12 cellular contexts compared by ENCODE assay signal in genomic region chr4:165461176-165461835, GRCh38.
DNase-seq lines count a peak whose midpoint lies in the region.
"Had no signal": no experiment of that assay in that cellular context is flagged by ENCODE, and none has a peak within 500 bp of the region (broad histone marks: within the 10 kb centered on the region; RNA-seq: fewer than 3 reads in every experiment).

No MANE protein-coding gene starts in this region.

- no peaks in the 10 kb centered on the region for H3K36me3 ChIP-seq in adipocyte (ENCODE audit: control insufficient read depth, insufficient read depth, low read length, severe bottlenecking)
- H3K36me3 ChIP-seq: pancreas had no signal

- peaks cover 37% of the 10 kb centered on the region for H3K4me1 ChIP-seq in adipocyte (ENCODE audit: control insufficient read depth, insufficient read depth, low read length)

- H3K9me3 ChIP-seq in adipocyte (ENCODE audit: control insufficient read depth, low read length), result no peaks in the 10 kb centered on the region
- H3K9me3 ChIP-seq: pancreas had no signal

- DNase-seq in EH (ENCODE audit: low read depth) (peak; percentile 83), adipocyte (ENCODE audit: low read depth) (peak; percentile 75), fibroblast of the conjunctiva (ENCODE audit: low read depth) (peak; percentile 18), renal cortical epithelial cell (ENCODE audit: low read depth) (peak; percentile 54), iPS-NIHi11 (ENCODE audit: low spot score) (no peak), HT-29 (ENCODE audit: low spot score) (no peak), NOMO-1 treated with dmso at 0.1 percent for 144 hours (lab: John Stamatoyannopoulos, UW; ENCODE audit: unreplicated experiment) (no peak), KG1 (lab: John Stamatoyannopoulos, UW) (no peak)
- DNase-seq: activated CD4-positive, alpha-beta T cell treated with anti-CD3 and anti-CD28 coated beads for 36 hours; activated effector memory CD4-positive, alpha-beta T cell treated with anti-CD3 and anti-CD28 coated beads, Interleukin-2, amount 50 U/mL, for 16 hours; effector memory CD4-positive, alpha-beta T cell had no signal

- H3K4me3 ChIP-seq in adipocyte (ENCODE audit: low read length), result peak overlapping the region; percentile 64
- H3K4me3 ChIP-seq: pancreas had no signal

- H3K27me3 ChIP-seq in adipocyte (replicated peaks; ENCODE audit: control insufficient read depth, insufficient read depth, low read length), result no peaks in the 10 kb centered on the region
- H3K27me3 ChIP-seq: pancreas had no signal

- H3K9ac ChIP-seq in adipocyte (ENCODE audit: low read length), result peak overlapping the region; percentile 57

Comparison
In these comparisons a context has a peak if more than half of its experiments do, and no peak if none do; other contexts are left out.
1. DNase-seq: peak in EH (single experiment), adipocyte (single experiment), fibroblast of the conjunctiva (single experiment) and renal cortical epithelial cell (single experiment); none in iPS-NIHi11 (single experiment), HT-29 (single experiment), NOMO-1 treated with dmso at 0.1 percent for 144 hours (single experiment) and KG1 (single experiment).